7 cellular contexts compared by ENCODE assay signal in the genomic region with DNA sequence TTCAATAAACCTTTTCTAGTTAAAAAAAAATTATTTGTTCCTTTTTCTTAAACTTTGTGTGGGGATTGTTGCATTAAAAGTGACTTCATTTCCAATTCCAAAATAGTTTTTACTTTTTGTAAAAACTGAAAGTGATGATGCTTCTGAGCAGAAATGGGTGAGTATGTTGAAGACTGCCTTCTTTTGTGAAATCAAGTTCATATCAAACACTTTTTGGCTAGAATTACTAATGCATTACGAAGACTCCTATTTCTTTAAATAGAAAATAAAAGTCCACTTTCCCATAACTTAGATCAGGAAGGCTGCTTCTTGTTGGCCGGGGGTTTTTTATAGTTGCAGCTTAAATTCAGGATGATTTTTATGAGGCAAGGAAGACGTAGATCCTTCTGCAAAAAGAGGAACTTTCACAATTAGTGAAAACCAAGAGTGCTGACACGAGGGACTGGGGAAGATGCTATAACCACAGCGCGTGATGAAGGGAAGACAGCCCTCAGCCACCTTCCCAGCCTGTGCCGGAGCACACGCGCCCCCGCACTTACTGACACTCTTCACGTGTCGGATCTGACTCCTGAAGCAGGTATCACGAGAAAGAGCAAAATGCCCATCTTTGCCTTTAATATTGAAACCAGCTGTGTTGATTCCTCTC.
DNase-seq lines count a peak whose midpoint lies in the region; ATAC-seq and TF ChIP-seq lines count a peak whose summit lies in the region.

No MANE protein-coding gene starts in this region.

- TF ChIP-seq CTCF in Peyer's patch (IDR thresholded peaks at IDR 0.05) (no peak), suprapubic skin (IDR thresholded peaks at IDR 0.05) (no peak)

- H3K27me3 ChIP-seq in Peyer's patch, result no peaks in the 10 kb centered on the region
- H3K27me3 ChIP-seq in suprapubic skin, result no peaks in the 10 kb centered on the region

- TF ChIP-seq EP300 in suprapubic skin (IDR thresholded peaks at IDR 0.05), result no peak

- H3K27ac ChIP-seq in Peyer's patch, result no peak overlapping the region
- no peak overlapping the region for H3K27ac ChIP-seq in suprapubic skin

- no peaks in the 10 kb centered on the region for H3K36me3 ChIP-seq in Peyer's patch
- no peaks in the 10 kb centered on the region for H3K36me3 ChIP-seq in suprapubic skin

- 68% methylated on average over 13 of the region's 13 CpGs for WGBS in suprapubic skin

- H3K9me3 ChIP-seq in Peyer's patch, result no peaks in the 10 kb centered on the region
- no peaks in the 10 kb centered on the region for H3K9me3 ChIP-seq in suprapubic skin

- DNase-seq in Peyer's patch (peak in 2 of 3 donors; percentile 47 to 70), head of caudate nucleus (peak in 28 of 42 donors; percentile 9 to 62 (median 30)), suprapubic skin (ENCODE audit: low spot score in 2 of 2) (no peak), AG08395 (ENCODE audit: low spot score) (no peak)
- DNase-seq in stimulated activated naive CD4-positive, alpha-beta T cell treated with Interleukin-2 at 50 U/mL for 16 hours (lab: John Stamatoyannopoulos, UW), result peak; percentile 24

- intact Hi-C loops in head of caudate nucleus (cut with DNase I), result no loop called here

- H3K4me1 ChIP-seq in Peyer's patch (no peaks in the 10 kb centered on the region), suprapubic skin (no peaks in the 10 kb centered on the region)

- no peak overlapping the region for H3K4me3 ChIP-seq in Peyer's patch
- H3K4me3 ChIP-seq in suprapubic skin, result no peak overlapping the region

- no peak for TF ChIP-seq POLR2A in Peyer's patch (IDR thresholded peaks at IDR 0.05)
- no peak for TF ChIP-seq POLR2A in suprapubic skin (IDR thresholded peaks at IDR 0.05)

- ATAC-seq in GM21786 (IDR thresholded peaks at IDR 0.05; ENCODE audit: unreplicated experiment) (peak; percentile 59), HG03521 (IDR thresholded peaks at IDR 0.05; ENCODE audit: unreplicated experiment) (no peak)

Comparison
In these comparisons a context has a peak if more than half of its experiments do, and no peak if none do; other contexts are left out.
1. DNase-seq: peak in Peyer's patch (2 of 3), head of caudate nucleus (28 of 42) and stimulated activated naive CD4-positive, alpha-beta T cell treated with Interleukin-2 at 50 U/mL for 16 hours (single experiment); none in suprapubic skin (0 of 2) and AG08395 (single experiment).